1 cellular context compared by ENCODE assay signal in genomic region chr4:153937289-153937688, GRCh38.
A peak's percentile ranks its signal among the peaks of the same experiment; 100 is the strongest.
TF ChIP-seq lines count a peak whose summit lies in the region.

No MANE protein-coding gene starts in this region.

TF ChIP-seq in K562, 482 proteins besides CTCF, POLR2A, EP300 and RAD21 (continued from another document):
- TF ChIP-seq RREB1 (CRISPR knock-in tag; IDR thresholded peaks at IDR 0.05), result no peak
- no peak for TF ChIP-seq FOSL1 (tag; conservative IDR thresholded peaks at IDR 0.05)
- no peak for TF ChIP-seq U2AF1 (optimal IDR thresholded peaks at IDR 0.05; ENCODE audit: low read depth, low read length)
- TF ChIP-seq HMBOX1 (IDR thresholded peaks at IDR 0.05), result peak; percentile 13; the same call in 1 of the 2 replicates
- TF ChIP-seq FOXK1 (CRISPR knock-in tag; IDR thresholded peaks at IDR 0.05; ENCODE audit: borderline replicate concordance), result no peak
- TF ChIP-seq PKNOX1 (IDR thresholded peaks at IDR 0.05), result no peak
- TF ChIP-seq ZNF518B (CRISPR knock-in tag; IDR thresholded peaks at IDR 0.05), result no peak
- peak in 1 of 2 experiments; percentile 20; a peak in 1 of 4 replicates for TF ChIP-seq RCOR1 (IDR thresholded peaks at IDR 0.05; ENCODE audit: borderline replicate concordance in 1 of 2, low read depth in 2 of 2, low read length in 2 of 2)
- no peak for TF ChIP-seq POU5F1 (IDR thresholded peaks at IDR 0.05; ENCODE audit: borderline replicate concordance, low read depth, low read length, partially characterized antibody)
- TF ChIP-seq JUN (IDR thresholded peaks at IDR 0.05; ENCODE audit: borderline replicate concordance, low read depth, low read length), result no peak
- no peak for TF ChIP-seq JUN (CRISPR knock-in tag; IDR thresholded peaks at IDR 0.05; ENCODE audit: borderline replicate concordance)
- TF ChIP-seq ZNF197 (CRISPR knock-in tag; IDR thresholded peaks at IDR 0.05; ENCODE audit: low read depth), result no peak
- TF ChIP-seq ZBTB26 (CRISPR knock-in tag; IDR thresholded peaks at IDR 0.05), result no peak
- TF ChIP-seq TAF7 (tag; IDR thresholded peaks at IDR 0.05), result no peak
- no peak for TF ChIP-seq ILK (tag; IDR thresholded peaks at IDR 0.05; ENCODE audit: borderline replicate concordance, low read depth)
- TF ChIP-seq CBFA2T3 (IDR thresholded peaks at IDR 0.05), result peak; percentile 39; the same call in 1 of the 2 replicates
- 0 out of 2 replicates have a peak, but pooled peaks have one; percentile 27 for TF ChIP-seq MYC (IDR thresholded peaks at IDR 0.05; ENCODE audit: low read depth, low read length)
- no peak for TF ChIP-seq MYC (CRISPR knock-in tag; IDR thresholded peaks at IDR 0.05; ENCODE audit: borderline replicate concordance, low read depth)
- TF ChIP-seq TAL1 (IDR thresholded peaks at IDR 0.05), result 0 out of 2 replicates have a peak, but pooled peaks have one; percentile 11
- peak; percentile 60; the same call in 1 of the 2 replicates for TF ChIP-seq TEAD4 (IDR thresholded peaks at IDR 0.05; ENCODE audit: low read length)
- TF ChIP-seq TEAD4 (CRISPR knock-in tag; IDR thresholded peaks at IDR 0.05; ENCODE audit: borderline replicate concordance), result no peak
- TF ChIP-seq ESRRA (IDR thresholded peaks at IDR 0.05; ENCODE audit: borderline replicate concordance, low read depth), result peak; percentile 20; the same call in 1 of the 2 replicates
- peak; percentile 31; the same call in 1 of the 2 replicates for TF ChIP-seq ARID1B (IDR thresholded peaks at IDR 0.05)
TF ChIP-seq in K562: peak in this region for 10.
